ENCODE assay signal across 17 cellular contexts in the genomic region with DNA sequence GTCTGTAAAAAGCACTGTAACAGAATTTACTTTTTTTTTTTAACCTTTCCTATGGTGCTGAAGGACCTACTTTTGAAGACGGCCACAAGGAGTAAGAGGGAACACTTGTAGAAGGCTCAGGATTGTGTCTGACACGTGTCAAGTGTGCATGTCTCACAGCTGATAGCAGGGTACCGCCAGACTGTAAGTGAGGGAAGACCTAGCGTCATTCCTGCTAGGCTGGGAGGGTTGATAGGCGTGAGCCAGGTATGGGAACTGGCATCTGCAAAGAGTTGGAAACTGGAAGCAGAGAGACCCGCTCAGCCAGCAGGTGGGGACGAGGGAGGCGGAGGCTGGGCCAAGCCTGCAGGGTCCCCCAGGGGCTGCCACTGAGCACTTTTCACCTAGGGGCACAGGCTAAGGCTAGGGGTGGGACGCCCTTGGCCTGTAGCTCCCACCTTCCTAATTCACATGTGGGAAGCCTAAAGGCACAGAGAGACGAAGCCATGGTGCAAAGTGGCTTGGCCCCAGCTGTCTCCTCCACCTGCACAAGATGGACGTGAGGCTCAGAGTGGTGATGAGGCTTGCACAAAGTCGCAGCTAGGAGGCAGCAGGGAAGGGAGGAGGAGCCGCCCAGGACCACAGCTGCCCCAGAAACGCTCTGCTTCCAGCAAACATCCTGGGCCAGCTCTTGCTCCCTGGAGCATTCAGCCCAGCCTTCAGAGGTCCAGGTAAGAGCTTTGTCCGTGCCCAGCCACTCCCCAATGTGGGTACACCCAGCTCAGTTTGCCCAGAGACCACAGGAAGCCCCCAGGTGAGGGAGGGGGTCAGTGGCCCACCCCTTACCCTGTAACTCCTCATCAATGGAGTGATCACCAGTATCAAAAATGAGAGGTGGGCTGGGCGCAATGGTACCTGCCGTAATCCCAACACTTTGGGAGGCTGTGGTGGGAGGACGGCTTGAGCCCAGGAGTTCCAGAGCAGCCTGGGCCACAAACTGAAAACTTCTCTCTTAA. TPM values are rescaled to one million over a fixed set of nuclear protein-coding genes. Genes with fewer than 3 reads are reported as not detected.
DNase-seq lines count a peak whose midpoint lies in the region; TF ChIP-seq lines count a peak whose summit lies in the region.
"Had no signal": no experiment of that assay in that cellular context is flagged by ENCODE, and none has a peak within 500 bp of the region (broad histone marks: within the 10 kb centered on the region; RNA-seq: fewer than 3 reads in every experiment).

No MANE protein-coding gene starts in this region.

- H3K4me3 Mint-ChIP-seq in endodermal cell (no peak overlapping the region), nephron (no peak overlapping the region)

- no peak for DNase-seq in AG10803 (ENCODE audit: low read depth)
- DNase-seq in endodermal cell, result peak; percentile 80
- no peak for DNase-seq in NK-92 treated with Interleukin-12 subunit alpha and Interleukin-12 subunit beta, amount 100 ng/mL, for 24 hours (lab: John Stamatoyannopoulos, UW)
- DNase-seq in smooth muscle cell (lab: John Stamatoyannopoulos, UW; ENCODE audit: unreplicated experiment), result no peak
- DNase-seq in activated CD4-positive, alpha-beta T cell treated with anti-CD3 and anti-CD28 coated beads, Interleukin-2, amount 50 U/mL, for 1 hour, result no peak
- no peak for DNase-seq in NCI-H446 treated with DMSO at 0.1 percent for 48 hours (lab: John Stamatoyannopoulos, UW)
- DNase-seq: activated naive CD4-positive, alpha-beta T cell treated with Interleukin-2 at 50 U/mL for 16 hours; DMS153; NCI-H1417 had no signal

- H3K9me3 ChIP-seq in HUES64 (ENCODE audit: insufficient read depth, low read depth, low read length) (no peaks in the 10 kb centered on the region), endodermal cell (ENCODE audit: control insufficient read depth, low read length) (no peaks in the 10 kb centered on the region), smooth muscle cell (replicated peaks; ENCODE audit: low read depth) (no peaks in the 10 kb centered on the region)
- H3K9me3 ChIP-seq: breast epithelium, HAP-1 had no signal

- H3K4me2 ChIP-seq in smooth muscle cell, result no peak overlapping the region
- H3K4me2 ChIP-seq: KMS-11 had no signal

- TF ChIP-seq CTCF in AG10803 (conservative IDR thresholded peaks at IDR 0.05; ENCODE audit: low read length) (peak; percentile 17; the same call in 1 of the 2 replicates), endodermal cell (conservative IDR thresholded peaks at IDR 0.05) (peak; percentile 65), nephron (IDR thresholded peaks at IDR 0.05; ENCODE audit: unreplicated experiment in 3 of 3) (peak in 1 of 3 experiments; percentile 21), smooth muscle cell (IDR thresholded peaks at IDR 0.05; ENCODE audit: borderline replicate concordance, insufficient read depth, poor library complexity, severe bottlenecking) (no peak)

- H3F3A ChIP-seq in smooth muscle cell (ENCODE audit: low read depth), result no peaks in the 10 kb centered on the region

- H3K9me3 Mint-ChIP-seq in endodermal cell (no peaks in the 10 kb centered on the region), nephron (no peaks in the 10 kb centered on the region)

- H3K4me1 Mint-ChIP-seq in endodermal cell (peaks cover 9% of the 10 kb centered on the region), nephron (peaks cover 39% of the 10 kb centered on the region)

- H3K27ac Mint-ChIP-seq in endodermal cell (no peak overlapping the region), nephron (peak overlapping the region; percentile 85 to 97 (median 89))

- 79% methylated on average over 18 of the region's 18 CpGs for WGBS in HUES64
- 84 to 87% methylated on average over 9 to 18 of the region's 18 CpGs for WGBS in endodermal cell (ENCODE audit: insufficient coverage in 1 of 2, insufficient read length in 1 of 2), 2 experiments
- 89% methylated on average over 18 of the region's 18 CpGs for WGBS in smooth muscle cell (ENCODE audit: low lambda C conversion rate)

- H3K9ac ChIP-seq in HUES64 (ENCODE audit: low read depth, low read length), result no peak overlapping the region
- H3K9ac ChIP-seq in endodermal cell (ENCODE audit: extremely low read depth, low read length, poor library complexity, severe bottlenecking), result no peak overlapping the region
- no peak overlapping the region for H3K9ac ChIP-seq in smooth muscle cell (ENCODE audit: low read depth)
- H3K9ac ChIP-seq: KMS-11 had no signal

- H3K4me3 ChIP-seq in AG10803 (ENCODE audit: low read length), result no peak overlapping the region
- H3K4me3 ChIP-seq in HUES64 (ENCODE audit: low read length), result no peak overlapping the region
- no peak overlapping the region for H3K4me3 ChIP-seq in endodermal cell (ENCODE audit: low read length)
- no peak overlapping the region for H3K4me3 ChIP-seq in smooth muscle cell
- H3K4me3 ChIP-seq: breast epithelium, HAP-1 had no signal

- peaks cover 39% of the 10 kb centered on the region for H3K4me1 ChIP-seq in HUES64 (ENCODE audit: insufficient read depth, low read length)
- no peaks in the 10 kb centered on the region for H3K4me1 ChIP-seq in endodermal cell (ENCODE audit: control insufficient read depth, insufficient read depth, low read length)
- peaks cover 41% of the 10 kb centered on the region for H3K4me1 ChIP-seq in smooth muscle cell (ENCODE audit: low read depth)
- H3K4me1 ChIP-seq: HAP-1 had no signal

- H3K27ac ChIP-seq in HUES64 (ENCODE audit: low read depth, low read length) (peak overlapping the region; percentile 35; the same call in 1 of the 2 replicates), endodermal cell (ENCODE audit: low read depth, low read length) (no peak overlapping the region), smooth muscle cell (ENCODE audit: low read depth) (no peak overlapping the region)
- H3K27ac ChIP-seq: epithelial cell of prostate, KMS-11, VCaP had no signal

- no peaks in the 10 kb centered on the region for H3K79me2 ChIP-seq in smooth muscle cell (ENCODE audit: low read depth)

- H3K36me3 Mint-ChIP-seq in endodermal cell (ENCODE audit: low read depth) (peaks cover 9% of the 10 kb centered on the region), nephron (ENCODE audit: low read depth) (peaks cover 2% of the 10 kb centered on the region)

- H2AFZ ChIP-seq in smooth muscle cell (ENCODE audit: low read depth), result no peak overlapping the region

- H4K20me1 ChIP-seq in smooth muscle cell (ENCODE audit: low read depth), result no peaks in the 10 kb centered on the region

- H3K27me3 ChIP-seq in HUES64 (ENCODE audit: insufficient read depth, low read length) (no peaks in the 10 kb centered on the region), endodermal cell (ENCODE audit: control insufficient read depth, insufficient read depth, low read length, poor library complexity, severe bottlenecking) (no peaks in the 10 kb centered on the region), smooth muscle cell (ENCODE audit: low read depth) (no peaks in the 10 kb centered on the region)
- H3K27me3 ChIP-seq: breast epithelium had no signal

- H3K27me3 Mint-ChIP-seq in endodermal cell (ENCODE audit: insufficient read depth) (no peaks in the 10 kb centered on the region), nephron (ENCODE audit: low read depth) (no peaks in the 10 kb centered on the region)

- no peaks in the 10 kb centered on the region for H3K36me3 ChIP-seq in HUES64 (ENCODE audit: insufficient read depth, low read length)
- peaks cover 4% of the 10 kb centered on the region for H3K36me3 ChIP-seq in endodermal cell (ENCODE audit: control insufficient read depth, insufficient read depth, low read length)
- H3K36me3 ChIP-seq in smooth muscle cell (ENCODE audit: low read depth), result no peaks in the 10 kb centered on the region
- H3K36me3 ChIP-seq: breast epithelium had no signal

RNA-seq across cellular contexts. Expression of a gene that starts 18.9 kb away (rescaled TPM):
- 6.1 TPM for polyA plus RNA-seq in HUES64 (2013, experiment 1 of 2)
- polyA plus RNA-seq in HUES64 (2013, experiment 2 of 2), result 7.2 TPM
- total RNA-seq in endodermal cell (10 to 100 TPM; 10.4 to 12.1 TPM), smooth muscle cell (23.8 and 30.0 TPM in 2 replicates)
- polyA plus RNA-seq in endodermal cell (2013, experiment 1 of 2), result 11.5 TPM
- 11.6 TPM for polyA plus RNA-seq in endodermal cell (2013, experiment 2 of 2)
- polyA plus RNA-seq in smooth muscle cell, result 127 and 150 TPM in 2 replicates
- total RNA-seq: OCI-LY7 had no signal

RNA-seq across cellular contexts. Expression of a gene that starts 25.8 kb away (rescaled TPM):
- 10.0 TPM for polyA plus RNA-seq in HUES64 (2013, experiment 1 of 2)
- 14.5 TPM for polyA plus RNA-seq in HUES64 (2013, experiment 2 of 2)
- total RNA-seq in endodermal cell (10 to 100 TPM; 32.5 to 37.5 TPM), smooth muscle cell (6.7 and 14.4 TPM in 2 replicates)
- 17.2 TPM for polyA plus RNA-seq in endodermal cell (2013, experiment 1 of 2)
- polyA plus RNA-seq in endodermal cell (2013, experiment 2 of 2), result 18.4 TPM
- polyA plus RNA-seq in smooth muscle cell, result 12.7 and 18.9 TPM in 2 replicates

RNA-seq across cellular contexts. Expression of a gene that starts 35.1 kb away (rescaled TPM):
- 39.6 TPM for polyA plus RNA-seq in HUES64 (2013, experiment 1 of 2)
- polyA plus RNA-seq in HUES64 (2013, experiment 2 of 2), result 40.3 TPM
- total RNA-seq in endodermal cell (10 to 100 TPM; 37.4 to 38.5 TPM), smooth muscle cell (40.0 and 42.6 TPM in 2 replicates)
- 33.2 TPM for polyA plus RNA-seq in endodermal cell (2013, experiment 1 of 2)
- polyA plus RNA-seq in endodermal cell (2013, experiment 2 of 2), result 35.2 TPM
- 42.7 and 46.5 TPM in 2 replicates for polyA plus RNA-seq in smooth muscle cell

RNA-seq across cellular contexts. Expression of a gene that starts 39.4 kb away (rescaled TPM):
- polyA plus RNA-seq in HUES64 (2013, experiment 1 of 2), result 71.8 TPM
- polyA plus RNA-seq in HUES64 (2013, experiment 2 of 2), result 66.8 TPM
- 10 to 100 TPM; 57.7 to 66.2 TPM for total RNA-seq in endodermal cell
- polyA plus RNA-seq in endodermal cell (2013, experiment 1 of 2), result 57.2 TPM
- 62.4 TPM for polyA plus RNA-seq in endodermal cell (2013, experiment 2 of 2)
- 18.4 and 29.6 TPM in 2 replicates for total RNA-seq in smooth muscle cell
- 47.7 and 52.2 TPM in 2 replicates for polyA plus RNA-seq in smooth muscle cell
